1 cellular context compared by ENCODE assay signal in the genomic region with DNA sequence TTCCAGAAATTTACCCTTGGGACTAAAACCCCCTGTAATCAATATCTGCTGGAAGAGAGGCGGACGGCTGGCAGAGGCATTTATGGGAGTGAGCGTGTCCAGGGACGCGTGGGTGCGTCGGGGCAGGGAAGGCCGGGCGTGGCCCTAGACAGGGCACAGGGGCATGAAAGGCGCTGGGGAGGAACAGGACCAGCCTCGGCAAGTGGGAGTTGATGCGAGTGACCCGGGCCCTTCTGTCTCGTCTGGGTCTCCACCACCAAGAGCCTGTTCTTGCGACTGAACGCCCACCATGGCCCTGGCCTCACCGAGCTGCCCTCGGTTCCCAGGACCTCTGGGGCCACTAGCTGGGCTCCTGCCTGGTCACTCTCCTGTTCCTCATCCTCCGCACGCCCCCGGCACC.
TF ChIP-seq lines count a peak whose summit lies in the region.

No MANE protein-coding gene starts in this region.

TF ChIP-seq in H1, 55 proteins besides CTCF, POLR2A, EP300 and RAD21:
- TF ChIP-seq CBX5 (IDR thresholded peaks at IDR 0.05; ENCODE audit: low read depth, low read length): no peak
- no peak for TF ChIP-seq SRF (IDR thresholded peaks at IDR 0.05; ENCODE audit: low read depth, low read length)
- no peak for TF ChIP-seq FOSL1 (IDR thresholded peaks at IDR 0.05; ENCODE audit: insufficient read depth, low read depth, low read length)
- TF ChIP-seq NRF1 (IDR thresholded peaks at IDR 0.05; ENCODE audit: low read depth, low read length): no peak
- no peak for TF ChIP-seq ZNF274 (IDR thresholded peaks at IDR 0.05; ENCODE audit: borderline replicate concordance, extremely low read depth, low read length)
